Comparison of ENCODE assay signal across 19 cellular contexts in the genomic region with DNA sequence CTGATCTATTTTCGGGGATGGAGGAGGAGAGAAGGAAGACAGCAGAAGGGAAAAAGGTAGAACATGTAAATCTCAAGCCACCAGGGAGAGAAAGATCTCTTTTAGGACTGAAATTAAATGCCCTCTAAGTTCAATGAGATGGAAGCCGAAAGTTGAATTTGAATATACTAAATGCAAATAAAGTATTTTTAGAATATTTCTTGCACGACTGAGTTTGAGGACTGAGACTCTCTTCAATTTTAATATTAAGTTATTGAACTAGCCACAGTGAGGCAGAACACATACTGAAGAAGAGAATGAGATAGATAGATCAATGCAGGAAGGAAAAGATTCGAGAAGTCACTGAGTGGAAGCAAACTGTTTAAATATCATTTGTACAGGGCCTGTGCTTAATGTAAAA.
DNase-seq lines count a peak whose midpoint lies in the region; ATAC-seq, FAIRE-seq and TF ChIP-seq lines count a peak whose summit lies in the region.
"Had no signal": no experiment of that assay in that cellular context is flagged by ENCODE, and none has a peak within 500 bp of the region (broad histone marks: within the 10 kb centered on the region; RNA-seq: fewer than 3 reads in every experiment).

No MANE protein-coding gene starts in this region.

- H3K4me1 ChIP-seq in OCI-LY1 (ENCODE audit: insufficient read depth, low read length, severe bottlenecking) (peaks cover 12% of the 10 kb centered on the region), astrocyte (ENCODE audit: insufficient read depth, low read length) (no peaks in the 10 kb centered on the region)
- H3K4me1 ChIP-seq: A549 had no signal

- no peak overlapping the region for H3K27ac Mint-ChIP-seq in astrocyte (ENCODE audit: unreplicated experiment)
- H3K27ac Mint-ChIP-seq in stimulated activated naive B cell treated with anti-CD40 and anti-IgM and Interleukin-4, amounts not matched to agents 10 μg/mL and 1 μg/mL and 100 μg/mL, for 72 hours, result no peak overlapping the region
- H3K27ac Mint-ChIP-seq: CD14-positive monocyte; CD8-positive, alpha-beta T cell had no signal

- H3K27me3 Mint-ChIP-seq in astrocyte (ENCODE audit: low read depth, unreplicated experiment), result no peaks in the 10 kb centered on the region
- no peaks in the 10 kb centered on the region for H3K27me3 Mint-ChIP-seq in stimulated activated naive B cell treated with anti-CD40 and anti-IgM and Interleukin-4, amounts not matched to agents 10 μg/mL and 1 μg/mL and 100 μg/mL, for 72 hours

- no peaks in the 10 kb centered on the region for H3K36me3 ChIP-seq in OCI-LY1 (ENCODE audit: insufficient read depth, low read length)
- H3K36me3 ChIP-seq in astrocyte (ENCODE audit: insufficient read depth, low read length), result no peaks in the 10 kb centered on the region

- H3K9ac ChIP-seq in OCI-LY1 (ENCODE audit: low read length) (no peak overlapping the region), astrocyte (ENCODE audit: low read length) (no peak overlapping the region)
- H3K9ac ChIP-seq: GM23248 had no signal

- no peaks in the 10 kb centered on the region for H3K27me3 ChIP-seq in OCI-LY1 (ENCODE audit: insufficient read depth, low read length)
- H3K27me3 ChIP-seq in astrocyte (ENCODE audit: insufficient read depth, low read length), result no peaks in the 10 kb centered on the region

- no peaks in the 10 kb centered on the region for H3K4me1 Mint-ChIP-seq in astrocyte (ENCODE audit: low read depth, unreplicated experiment)
- H3K4me1 Mint-ChIP-seq in stimulated activated naive B cell treated with anti-CD40 and anti-IgM and Interleukin-4, amounts not matched to agents 10 μg/mL and 1 μg/mL and 100 μg/mL, for 72 hours, result peaks cover 21 to 53% of the 10 kb centered on the region in 2 donors
- H3K4me1 Mint-ChIP-seq: CD14-positive monocyte had no signal

- H3K4me3 Mint-ChIP-seq in astrocyte (ENCODE audit: unreplicated experiment), result no peak overlapping the region
- peak overlapping the region; percentile 43 to 51 for H3K4me3 Mint-ChIP-seq in stimulated activated naive B cell treated with anti-CD40 and anti-IgM and Interleukin-4, amounts not matched to agents 10 μg/mL and 1 μg/mL and 100 μg/mL, for 72 hours
- H3K4me3 Mint-ChIP-seq: CD14-positive monocyte; CD8-positive, alpha-beta T cell had no signal

- peak; percentile 43 for FAIRE-seq in astrocyte (lab: Jason Lieb, UNC)
- FAIRE-seq: D721Med, HepG2, HTR-8/SVneo had no signal

- peaks cover 2% of the 10 kb centered on the region for H3K9me3 Mint-ChIP-seq in astrocyte (ENCODE audit: unreplicated experiment)
- peaks cover 0 to 7% of the 10 kb centered on the region in 2 donors for H3K9me3 Mint-ChIP-seq in stimulated activated naive B cell treated with anti-CD40 and anti-IgM and Interleukin-4, amounts not matched to agents 10 μg/mL and 1 μg/mL and 100 μg/mL, for 72 hours
- H3K9me3 Mint-ChIP-seq: CD8-positive, alpha-beta T cell had no signal

- H3K9me3 ChIP-seq in OCI-LY1 (ENCODE audit: low read length) (no peaks in the 10 kb centered on the region), astrocyte (ENCODE audit: insufficient read depth, low read depth, low read length) (no peaks in the 10 kb centered on the region)
- H3K9me3 ChIP-seq: A549 had no signal

- no peaks in the 10 kb centered on the region for H3F3A ChIP-seq in OCI-LY1 (ENCODE audit: insufficient read depth, low read length)

- peak; percentile 56 for ATAC-seq in HG03354 (IDR thresholded peaks at IDR 0.05; ENCODE audit: poor library complexity, severe bottlenecking, unreplicated experiment)
- ATAC-seq in stimulated activated naive B cell treated with anti-CD40 and anti-IgM and Interleukin-4, amounts not matched to agents 10 μg/mL and 1 μg/mL and 100 μg/mL, for 72 hours (replicated peaks), result peak in 1 of 2 donors; percentile 38
- ATAC-seq in HG03196 (IDR thresholded peaks at IDR 0.05; ENCODE audit: unreplicated experiment), result no peak
- no peak for ATAC-seq in GM19455 (IDR thresholded peaks at IDR 0.05; ENCODE audit: unreplicated experiment)
- ATAC-seq: A549; CD8-positive, alpha-beta T cell; HCT116; HepG2 had no signal

- no peak for TF ChIP-seq CTCF in OCI-LY1 (IDR thresholded peaks at IDR 0.05; ENCODE audit: low read length)
- no peak for TF ChIP-seq CTCF in astrocyte (IDR thresholded peaks at IDR 0.05; ENCODE audit: insufficient read depth, low read depth, low read length)

- H3K4me3 ChIP-seq in OCI-LY1 (ENCODE audit: low read depth, low read length, poor library complexity, severe bottlenecking) (peak overlapping the region; percentile 10), astrocyte (ENCODE audit: insufficient read depth, low read depth, low read length) (no peak overlapping the region)
- H3K4me3 ChIP-seq: A549, GM23248 had no signal

- H3K79me2 ChIP-seq in OCI-LY1 (ENCODE audit: insufficient read depth, low read length), result no peaks in the 10 kb centered on the region
- no peaks in the 10 kb centered on the region for H3K79me2 ChIP-seq in astrocyte (ENCODE audit: insufficient read depth, low read length)

- peak overlapping the region; percentile 11 for H3K27ac ChIP-seq in OCI-LY1 (ENCODE audit: low read depth, low read length, poor library complexity, severe bottlenecking)
- no peak overlapping the region for H3K27ac ChIP-seq in astrocyte (ENCODE audit: low read depth, low read length)
- H3K27ac ChIP-seq: A549, GM23248 had no signal

- H4K20me1 ChIP-seq in OCI-LY1 (ENCODE audit: insufficient read depth, low read length), result no peaks in the 10 kb centered on the region
- no peaks in the 10 kb centered on the region for H4K20me1 ChIP-seq in astrocyte (ENCODE audit: insufficient read depth, low read length)

- H3K36me3 Mint-ChIP-seq in astrocyte (ENCODE audit: low read depth, unreplicated experiment), result no peaks in the 10 kb centered on the region
- H3K36me3 Mint-ChIP-seq in stimulated activated naive B cell treated with anti-CD40 and anti-IgM and Interleukin-4, amounts not matched to agents 10 μg/mL and 1 μg/mL and 100 μg/mL, for 72 hours, result no peaks in the 10 kb centered on the region
- H3K36me3 Mint-ChIP-seq: CD14-positive monocyte; CD8-positive, alpha-beta T cell had no signal

- no peaks in the 10 kb centered on the region for H3K9me2 ChIP-seq in OCI-LY1 (ENCODE audit: low read depth, low read length)

- DNase-seq in astrocyte (ENCODE audit: low read depth) (no peak), pons (ENCODE audit: low spot score) (no peak)
- no peak for DNase-seq in stimulated activated naive B cell treated with anti-CD40 and anti-IgM and Interleukin-4, amounts not matched to agents 10 μg/mL and 1 μg/mL and 100 μg/mL, for 72 hours
- DNase-seq: CD8-positive, alpha-beta T cell; COR-L47; DMS153; DND-41; GF-D8; GM23248 had no signal

- H2AFZ ChIP-seq in OCI-LY1 (ENCODE audit: low read length) (no peak overlapping the region), astrocyte (ENCODE audit: low read depth, low read length) (no peak overlapping the region)
- H2AFZ ChIP-seq: GM23248 had no signal

- H3K4me2 ChIP-seq in OCI-LY1 (ENCODE audit: low read length), result peak overlapping the region; percentile 15; the same call in 1 of the 2 replicates
- H3K4me2 ChIP-seq in astrocyte (ENCODE audit: low read length), result no peak overlapping the region
- H3K4me2 ChIP-seq: A549 had no signal
